ENCODE assay signal across 1 cellular context in the genomic region with DNA sequence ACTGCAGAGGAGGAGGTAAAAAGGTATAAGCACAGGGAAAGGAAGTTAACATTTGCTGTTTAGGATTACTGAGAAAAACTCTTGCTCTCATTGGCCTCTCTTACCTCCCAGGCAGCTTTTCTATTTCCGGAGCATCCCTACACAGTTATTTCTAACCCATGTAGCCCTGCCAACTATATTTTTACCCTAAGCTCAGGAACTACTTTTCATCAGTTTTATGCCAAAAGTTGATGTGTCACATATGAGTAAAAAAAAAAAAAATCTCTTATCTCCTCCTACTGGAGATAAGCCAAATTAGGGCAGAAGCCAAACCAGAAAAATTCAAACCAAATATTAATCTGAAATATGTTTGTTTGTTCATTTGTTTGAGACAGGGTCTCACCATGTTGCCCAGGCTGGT.
TF ChIP-seq lines count a peak whose summit lies in the region.

No MANE protein-coding gene starts in this region.

TF ChIP-seq in IMR-90, 13 proteins besides CTCF, POLR2A, EP300 and RAD21:
- no peak for TF ChIP-seq CEBPB (IDR thresholded peaks at IDR 0.05; ENCODE audit: low read depth, low read length)
- no peak for TF ChIP-seq RCOR1 (IDR thresholded peaks at IDR 0.05; ENCODE audit: insufficient replicate concordance, low read length)
- TF ChIP-seq, protein P1, sequence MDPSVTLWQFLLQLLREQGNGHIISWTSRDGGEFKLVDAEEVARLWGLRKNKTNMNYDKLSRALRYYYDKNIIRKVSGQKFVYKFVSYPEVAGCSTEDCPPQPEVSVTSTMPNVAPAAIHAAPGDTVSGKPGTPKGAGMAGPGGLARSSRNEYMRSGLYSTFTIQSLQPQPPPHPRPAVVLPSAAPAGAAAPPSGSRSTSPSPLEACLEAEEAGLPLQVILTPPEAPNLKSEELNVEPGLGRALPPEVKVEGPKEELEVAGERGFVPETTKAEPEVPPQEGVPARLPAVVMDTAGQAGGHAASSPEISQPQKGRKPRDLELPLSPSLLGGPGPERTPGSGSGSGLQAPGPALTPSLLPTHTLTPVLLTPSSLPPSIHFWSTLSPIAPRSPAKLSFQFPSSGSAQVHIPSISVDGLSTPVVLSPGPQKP (IDR thresholded peaks at IDR 0.05; ENCODE audit: borderline replicate concordance, low read depth, low read length), result no peak
- TF ChIP-seq RFX5 (IDR thresholded peaks at IDR 0.05; ENCODE audit: low read depth, low read length), result no peak
- no peak for TF ChIP-seq FOS (IDR thresholded peaks at IDR 0.05; ENCODE audit: low read depth, low read length)
- TF ChIP-seq MAZ (IDR thresholded peaks at IDR 0.05; ENCODE audit: borderline replicate concordance, low read depth, low read length), result no peak
- TF ChIP-seq NFE2L2 (IDR thresholded peaks at IDR 0.05; ENCODE audit: low read depth, low read length), result no peak
